Comparison of ENCODE assay signal across 11 cellular contexts in genomic region chr6:149846321-149846720, GRCh38. TPM values are rescaled to one million over a fixed set of nuclear protein-coding genes. Genes with fewer than 3 reads are reported as not detected.
DNase-seq lines count a peak whose midpoint lies in the region; ATAC-seq, FAIRE-seq and TF ChIP-seq lines count a peak whose summit lies in the region.
"Had no signal": no experiment of that assay in that cellular context is flagged by ENCODE, and none has a peak within 500 bp of the region (broad histone marks: within the 10 kb centered on the region; RNA-seq: fewer than 3 reads in every experiment).

No MANE protein-coding gene starts in this region.

- H3K4me1 ChIP-seq in gastrocnemius medialis (peaks cover 24 to 30% of the 10 kb centered on the region in 2 donors), tibial nerve (peaks cover 0 to 12% (median 5%) of the 10 kb centered on the region in 4 donors)

- no peak overlapping the region for H3K4me3 ChIP-seq in gastrocnemius medialis
- no peak overlapping the region for H3K4me3 ChIP-seq in tibial nerve
- H3K4me3 ChIP-seq: heart left ventricle, pancreas had no signal

- H3K27ac ChIP-seq in gastrocnemius medialis (peak overlapping the region; percentile 67 to 80 (median 74)), tibial nerve (no peak overlapping the region)
- H3K27ac ChIP-seq: pancreas had no signal

- TF ChIP-seq CTCF in gastrocnemius medialis (IDR thresholded peaks at IDR 0.05 in 4 of 5, conservative IDR thresholded peaks at IDR 0.05 in 1 of 5) (no peak), tibial nerve (IDR thresholded peaks at IDR 0.05) (no peak)

- in situ Hi-C loops in gastrocnemius medialis (cut with MboI; ENCODE audit: low sequenced_read_pairs in 4 of 4): loop anchor here in 3 of 4 donors (5.0 to 25.0 kb wide), 4 partner anchors 58 to 166 kb away; partner anchors contain the start of gene RAET1G (in 2 of the 3)

- no peaks in the 10 kb centered on the region for H3K27me3 ChIP-seq in gastrocnemius medialis
- H3K27me3 ChIP-seq in tibial nerve: no peaks in the 10 kb centered on the region
- H3K27me3 ChIP-seq: heart left ventricle, pancreas had no signal

- TF ChIP-seq POLR2A in gastrocnemius medialis (IDR thresholded peaks at IDR 0.05): no peak
- no peak for TF ChIP-seq POLR2A in tibial nerve (IDR thresholded peaks at IDR 0.05)

- WGBS in tibial nerve, 2 donors: 70 to 78% methylated on average over 7 of the region's 7 CpGs

- DNase-seq in H4 (ENCODE audit: low spot score) (peak; percentile 74), RCC 7860 (ENCODE audit: low spot score) (peak; percentile 76), gastrocnemius medialis (peak; percentile 26 to 68), tibial nerve (ENCODE audit: low spot score in 2 of 2) (no peak), NCI-H510A treated with DMSO at 0.1 percent for 48 hours (lab: John Stamatoyannopoulos, UW) (no peak)
- DNase-seq: activated naive CD4-positive, alpha-beta T cell had no signal

- TF ChIP-seq EP300 in tibial nerve (IDR thresholded peaks at IDR 0.05): no peak

- ATAC-seq in esophagus mucosa (peak; percentile 29), gastrocnemius medialis (peak; percentile 21 to 53), HG03460 (IDR thresholded peaks at IDR 0.05; ENCODE audit: unreplicated experiment) (no peak), HG02798 (IDR thresholded peaks at IDR 0.05; ENCODE audit: poor library complexity, unreplicated experiment) (no peak)

- no peaks in the 10 kb centered on the region for H3K36me3 ChIP-seq in gastrocnemius medialis
- H3K36me3 ChIP-seq in tibial nerve: peaks cover 0 to 35% (median 0%) of the 10 kb centered on the region in 3 donors
- H3K36me3 ChIP-seq: pancreas had no signal

- FAIRE-seq in RCC 7860 (lab: Jason Lieb, UNC): peak; percentile 15
- FAIRE-seq: pancreas had no signal

- intact Hi-C loops in gastrocnemius medialis (cut with DNase I; ENCODE audit: low total_unique reads): no loop called here

- H3K9me3 ChIP-seq in gastrocnemius medialis (no peaks in the 10 kb centered on the region), tibial nerve (no peaks in the 10 kb centered on the region)
- H3K9me3 ChIP-seq: heart left ventricle, pancreas had no signal

RNA-seq across cellular contexts. Expression of gene LRP11, which starts 17.8 kb away (rescaled TPM):
- 36.8 and 37.0 TPM in 2 replicates for total RNA-seq in H4 (2014; rRNA removed; shearing (Covaris generic))
- total RNA-seq in esophagus mucosa (41.8 TPM), gastrocnemius medialis (10 to 100 TPM in 1 of 4 donors, 1 to 10 TPM in 3; 5.5 to 19.8 (median 6.1) TPM), tibial nerve (10 to 100 TPM; 14.1 to 41.8 (median 31.7) TPM)

RNA-seq across cellular contexts. Expression of gene RAET1E, which starts 51.6 kb away (rescaled TPM):
- total RNA-seq in H4 (2014; rRNA removed; shearing (Covaris generic)): not detected in 2 replicates
- total RNA-seq in esophagus mucosa (101 TPM), gastrocnemius medialis (1 to 10 TPM in 1 of 4 donors, not detected in 3; 3.9 TPM), tibial nerve (1 to 10 TPM in 1 of 4 donors, under 1 TPM in 2, not detected in 1; 0.30 to 1.6 (median 0.44) TPM)

Comparison
In these comparisons a context has a peak if more than half of its experiments do, and no peak if none do; other contexts are left out.
1. DNase-seq: peak in H4 (single experiment), RCC 7860 (single experiment) and gastrocnemius medialis (2 of 2); none in tibial nerve (0 of 2) and NCI-H510A treated with DMSO at 0.1 percent for 48 hours (single experiment).
2. ATAC-seq: peak in esophagus mucosa (single experiment) and gastrocnemius medialis (2 of 2); none in HG03460 (single experiment) and HG02798 (single experiment).
3. H3K27ac ChIP-seq: peak in gastrocnemius medialis (4 of 4); none in tibial nerve (0 of 4).
4. RNA of gene RAET1E, which starts 51.6 kb away (total RNA-seq): 101 TPM in esophagus mucosa (single experiment); 0.30 to 1.6 TPM in tibial nerve, 3.9 TPM in gastrocnemius medialis and not detected in H4; every median in the first group is over 10 times any median in the second.